Comparison of ENCODE assay signal across 12 cellular contexts in genomic region chr18:35827275-35827929, GRCh38.
DNase-seq lines count a peak whose midpoint lies in the region; ATAC-seq, FAIRE-seq and TF ChIP-seq lines count a peak whose summit lies in the region.
"Had no signal": no experiment of that assay in that cellular context is flagged by ENCODE, and none has a peak within 500 bp of the region (broad histone marks: within the 10 kb centered on the region; RNA-seq: fewer than 3 reads in every experiment).

No MANE protein-coding gene starts in this region.

- no peak overlapping the region for H3K27ac Mint-ChIP-seq in MCF 10A (ENCODE audit: low read depth, unreplicated experiment)
- H3K27ac Mint-ChIP-seq in stimulated activated naive CD8-positive, alpha-beta T cell treated with anti-CD3 and anti-CD28 coated beads, Interleukin-15, amount 100 ng/mL, for 72 hours = no peak overlapping the region

- H3K9me3 ChIP-seq in mammary epithelial cell (replicated peaks; ENCODE audit: insufficient read depth, low read length) = peaks cover 5% of the 10 kb centered on the region

- DNase-seq in mammary epithelial cell (peak; percentile 5), MCF 10A (ENCODE audit: unreplicated experiment) (no peak), NCI-H1417 treated with DMSO at 0.1 percent for 48 hours (lab: John Stamatoyannopoulos, UW) (peak; percentile 6), bronchial epithelial cell (ENCODE audit: low read depth) (peak; percentile 86)
- no peak for DNase-seq in stimulated activated naive CD8-positive, alpha-beta T cell treated with anti-CD3 and anti-CD28 coated beads, Interleukin-15, amount 100 ng/mL, for 72 hours
- DNase-seq: brain microvascular endothelial cell, hippocampal formation had no signal

- no peaks in the 10 kb centered on the region for H3K36me3 Mint-ChIP-seq in MCF 10A (ENCODE audit: insufficient read depth, unreplicated experiment)

- H3K9ac ChIP-seq in mammary epithelial cell (ENCODE audit: insufficient read depth, low read length) = no peak overlapping the region
- H3K9ac ChIP-seq: parathyroid adenoma had no signal

- no peak overlapping the region for H2AFZ ChIP-seq in mammary epithelial cell (ENCODE audit: low read depth, low read length)
- H2AFZ ChIP-seq: parathyroid adenoma had no signal

- no peaks in the 10 kb centered on the region for H3K79me2 ChIP-seq in mammary epithelial cell (ENCODE audit: insufficient read depth, low read length)
- H3K79me2 ChIP-seq: parathyroid adenoma had no signal

- dilution Hi-C loops in mammary epithelial cell (cut with HindIII; ENCODE audit: low sequenced_read_pairs) = no loop called here

- CTCF ChIA-PET in mammary epithelial cell (lab: Charles Lee; ENCODE audit: low non-redundant PET) (no interaction called here), MCF 10A (lab: Yijun Ruan, JAX) (no interaction called here)

- no peaks in the 10 kb centered on the region for H4K20me1 ChIP-seq in mammary epithelial cell (ENCODE audit: insufficient read depth, low read length)

- POLR2A ChIA-PET in MCF 10A (lab: Yijun Ruan, JAX) = no interaction called here

- no peaks in the 10 kb centered on the region for H3K4me1 Mint-ChIP-seq in MCF 10A (ENCODE audit: insufficient read depth, unreplicated experiment)
- no peaks in the 10 kb centered on the region for H3K4me1 Mint-ChIP-seq in stimulated activated naive CD8-positive, alpha-beta T cell treated with anti-CD3 and anti-CD28 coated beads, Interleukin-15, amount 100 ng/mL, for 72 hours

- H3K27ac ChIP-seq in mammary epithelial cell (ENCODE audit: insufficient read depth, low read depth, low read length) = no peak overlapping the region
- H3K27ac ChIP-seq: brain microvascular endothelial cell, parathyroid adenoma, VCaP had no signal

- ATAC-seq in stimulated activated naive CD8-positive, alpha-beta T cell treated with anti-CD3 and anti-CD28 coated beads, Interleukin-15, amount 100 ng/mL, for 72 hours = peak; percentile 86
- ATAC-seq in GM18861 (IDR thresholded peaks at IDR 0.05; ENCODE audit: unreplicated experiment) (no peak), HG03521 (IDR thresholded peaks at IDR 0.05; ENCODE audit: unreplicated experiment) (no peak), HG03139 (IDR thresholded peaks at IDR 0.05; ENCODE audit: unreplicated experiment) (no peak)

- H3K27me3 ChIP-seq in mammary epithelial cell (ENCODE audit: insufficient read depth, low read length) = no peaks in the 10 kb centered on the region
- H3K27me3 ChIP-seq in bronchial epithelial cell (ENCODE audit: control insufficient read depth, insufficient read depth, low read length) = no peaks in the 10 kb centered on the region
- H3K27me3 ChIP-seq: brain microvascular endothelial cell had no signal

- FAIRE-seq in bronchial epithelial cell (lab: Jason Lieb, UNC) = no peak

- no peak for TF ChIP-seq CTCF in mammary epithelial cell (conservative IDR thresholded peaks at IDR 0.05 in 1 of 2, IDR thresholded peaks at IDR 0.05 in 1 of 2; ENCODE audit: extremely low read depth in 1 of 2, insufficient read depth in 1 of 2, low read depth in 1 of 2, low read length in 2 of 2)
- no peak for TF ChIP-seq CTCF in MCF 10A (IDR thresholded peaks at IDR 0.05; ENCODE audit: unreplicated experiment)
- no peak for TF ChIP-seq CTCF in bronchial epithelial cell (IDR thresholded peaks at IDR 0.05; ENCODE audit: insufficient read depth, low read length, severe bottlenecking)

- no TSS peak for BruUV-seq in mammary epithelial cell (replicated peaks; lab: Mats Ljungman, UMichigan)
- BruUV-seq in MCF 10A (replicated peaks; lab: Mats Ljungman, UMichigan) = no TSS peak

- peaks cover 23% of the 10 kb centered on the region for H3K27me3 Mint-ChIP-seq in MCF 10A (ENCODE audit: insufficient read depth, unreplicated experiment)
- peaks cover 5% of the 10 kb centered on the region for H3K27me3 Mint-ChIP-seq in stimulated activated naive CD8-positive, alpha-beta T cell treated with anti-CD3 and anti-CD28 coated beads, Interleukin-15, amount 100 ng/mL, for 72 hours

- H3K4me3 ChIP-seq in mammary epithelial cell (replicated peaks in 1 of 3; ENCODE audit: insufficient read depth in 1 of 3, low read depth in 2 of 3, low read length in 3 of 3) = no peak overlapping the region
- no peak overlapping the region for H3K4me3 ChIP-seq in bronchial epithelial cell (ENCODE audit: low read depth, low read length)

- peaks cover 9% of the 10 kb centered on the region for H3K9me3 Mint-ChIP-seq in MCF 10A (ENCODE audit: unreplicated experiment)
- peaks cover 33 to 36% of the 10 kb centered on the region in 2 donors for H3K9me3 Mint-ChIP-seq in stimulated activated naive CD8-positive, alpha-beta T cell treated with anti-CD3 and anti-CD28 coated beads, Interleukin-15, amount 100 ng/mL, for 72 hours

- in situ Hi-C loops in mammary epithelial cell (cut with MboI; ENCODE audit: low sequenced_read_pairs in 2 of 2) = no loop called here

- H3K36me3 ChIP-seq in mammary epithelial cell (ENCODE audit: insufficient read depth, low read length) (no peaks in the 10 kb centered on the region), bronchial epithelial cell (ENCODE audit: control insufficient read depth, insufficient read depth, low read length) (no peaks in the 10 kb centered on the region)
- H3K36me3 ChIP-seq: brain microvascular endothelial cell had no signal

- no peak overlapping the region for H3K4me2 ChIP-seq in mammary epithelial cell (ENCODE audit: insufficient read depth, low read depth, low read length)

- intact Hi-C loops in mammary epithelial cell (cut with micrococcal nuclease) (no loop called here), MCF 10A (cut with micrococcal nuclease) (no loop called here)

- no peak overlapping the region for H3K4me3 Mint-ChIP-seq in MCF 10A (ENCODE audit: unreplicated experiment)
- H3K4me3 Mint-ChIP-seq in stimulated activated naive CD8-positive, alpha-beta T cell treated with anti-CD3 and anti-CD28 coated beads, Interleukin-15, amount 100 ng/mL, for 72 hours = no peak overlapping the region

- H3K4me1 ChIP-seq in mammary epithelial cell (ENCODE audit: insufficient read depth, low read length) = no peaks in the 10 kb centered on the region
- H3K4me1 ChIP-seq: parathyroid adenoma had no signal

Comparison
In these comparisons a context has a peak if more than half of its experiments do, and no peak if none do; other contexts are left out.
1. DNase-seq: peak in mammary epithelial cell (single experiment), NCI-H1417 treated with DMSO at 0.1 percent for 48 hours (single experiment) and bronchial epithelial cell (single experiment); none in MCF 10A (single experiment) and stimulated activated naive CD8-positive, alpha-beta T cell treated with anti-CD3 and anti-CD28 coated beads, Interleukin-15, amount 100 ng/mL, for 72 hours (0 of 2).